ENCODE assay signal across 10 cellular contexts in the genomic region with DNA sequence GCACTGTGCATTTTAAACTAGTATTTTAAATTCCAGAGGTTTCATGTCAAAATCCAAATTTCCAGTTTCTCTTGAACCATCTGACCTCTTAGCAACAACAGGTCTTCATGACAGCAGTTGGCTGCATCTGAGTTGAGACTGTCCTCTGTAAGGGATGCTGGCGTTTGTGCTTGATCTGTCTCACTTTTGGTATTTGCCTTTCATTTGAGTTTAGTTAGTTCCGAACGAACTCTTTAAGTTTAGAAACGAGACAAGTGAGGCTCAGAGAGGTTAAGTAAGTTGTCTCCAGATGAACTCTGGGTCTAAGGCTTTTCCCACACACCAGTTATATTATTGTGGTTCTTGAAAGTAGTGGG. TPM values are rescaled to one million over a fixed set of nuclear protein-coding genes. Genes with fewer than 3 reads are reported as not detected.
A peak's percentile ranks its signal among the peaks of the same experiment; 100 is the strongest.
DNase-seq lines count a peak whose midpoint lies in the region; ATAC-seq lines count a peak whose summit lies in the region.
"Had no signal": no experiment of that assay in that cellular context is flagged by ENCODE, and none has a peak within 500 bp of the region (broad histone marks: within the 10 kb centered on the region; RNA-seq: fewer than 3 reads in every experiment).

No MANE protein-coding gene starts in this region.

- DNase-seq in D341Med (ENCODE audit: low spot score) (no peak), left colon (no peak)
- DNase-seq in activated naive CD4-positive, alpha-beta T cell treated with anti-CD3 and anti-CD28 coated beads for 36 hours = no peak
- DNase-seq: activated B cell treated with CpG ODN at 0.5 μM for 24 hours; activated naive CD8-positive, alpha-beta T cell treated with anti-CD3 and anti-CD28 coated beads for 36 hours; pancreas had no signal

- H3K9ac ChIP-seq in rectal smooth muscle tissue (ENCODE audit: low read length) = no peak overlapping the region

- H3K36me3 ChIP-seq in rectal smooth muscle tissue (ENCODE audit: control insufficient read depth, insufficient read depth, low read length) = no peaks in the 10 kb centered on the region
- H3K36me3 ChIP-seq: pancreas had no signal

- no peak overlapping the region for H3K4me3 Mint-ChIP-seq in activated naive CD4-positive, alpha-beta T cell treated with anti-CD3 and anti-CD28 coated beads for 36 hours
- H3K4me3 Mint-ChIP-seq: activated B cell treated with CpG ODN at 0.5 μM for 24 hours; activated naive CD8-positive, alpha-beta T cell treated with anti-CD3 and anti-CD28 coated beads for 36 hours had no signal

- H3K4me3 ChIP-seq in rectal smooth muscle tissue (ENCODE audit: low read length) = no peak overlapping the region
- H3K4me3 ChIP-seq: pancreas had no signal

- ATAC-seq in GM19023 (IDR thresholded peaks at IDR 0.05; ENCODE audit: unreplicated experiment) = peak; percentile 53
- ATAC-seq in GM21529 (IDR thresholded peaks at IDR 0.05; ENCODE audit: unreplicated experiment) = peak; percentile 52
- ATAC-seq in HG03139 (IDR thresholded peaks at IDR 0.05; ENCODE audit: unreplicated experiment) = peak; percentile 22
- no peak for ATAC-seq in left colon
- ATAC-seq: pancreas had no signal

- peaks cover 21% of the 10 kb centered on the region for H3K4me1 ChIP-seq in rectal smooth muscle tissue (ENCODE audit: control insufficient read depth, insufficient read depth, low read length)

- H3K27ac Mint-ChIP-seq in activated naive CD4-positive, alpha-beta T cell treated with anti-CD3 and anti-CD28 coated beads for 36 hours = no peak overlapping the region
- H3K27ac Mint-ChIP-seq: activated B cell treated with CpG ODN at 0.5 μM for 24 hours; activated naive CD8-positive, alpha-beta T cell treated with anti-CD3 and anti-CD28 coated beads for 36 hours had no signal

- no peaks in the 10 kb centered on the region for H3K9me3 Mint-ChIP-seq in activated naive CD4-positive, alpha-beta T cell treated with anti-CD3 and anti-CD28 coated beads for 36 hours
- H3K9me3 Mint-ChIP-seq: activated B cell treated with CpG ODN at 0.5 μM for 24 hours; activated naive CD8-positive, alpha-beta T cell treated with anti-CD3 and anti-CD28 coated beads for 36 hours had no signal

- intact Hi-C loops in left colon (cut with DNase I, micrococcal nuclease) = no loop called here
- intact Hi-C loops in activated naive CD4-positive, alpha-beta T cell treated with anti-CD3 and anti-CD28 coated beads for 36 hours (cut with micrococcal nuclease) = no loop called here

- no peaks in the 10 kb centered on the region for H3K36me3 Mint-ChIP-seq in activated naive CD4-positive, alpha-beta T cell treated with anti-CD3 and anti-CD28 coated beads for 36 hours (ENCODE audit: low read depth)
- H3K36me3 Mint-ChIP-seq: activated naive CD8-positive, alpha-beta T cell treated with anti-CD3 and anti-CD28 coated beads for 36 hours had no signal

- peaks cover 3% of the 10 kb centered on the region for H3K4me1 Mint-ChIP-seq in activated naive CD4-positive, alpha-beta T cell treated with anti-CD3 and anti-CD28 coated beads for 36 hours (ENCODE audit: low read depth)

- H3K27me3 ChIP-seq in rectal smooth muscle tissue (ENCODE audit: control insufficient read depth, insufficient read depth, low read length) = no peaks in the 10 kb centered on the region
- H3K27me3 ChIP-seq: pancreas had no signal

- CTCF ChIA-PET in activated naive CD4-positive, alpha-beta T cell treated with anti-CD3 and anti-CD28 coated beads for 36 hours (lab: Charles Lee) = no interaction called here

- H3K27ac ChIP-seq in rectal smooth muscle tissue (ENCODE audit: low read depth, low read length) = peak overlapping the region; percentile 76
- H3K27ac ChIP-seq: pancreas had no signal

- H3K27me3 Mint-ChIP-seq in activated naive CD4-positive, alpha-beta T cell treated with anti-CD3 and anti-CD28 coated beads for 36 hours (ENCODE audit: low read depth) = no peaks in the 10 kb centered on the region
- H3K27me3 Mint-ChIP-seq: activated B cell treated with CpG ODN at 0.5 μM for 24 hours; activated naive CD8-positive, alpha-beta T cell treated with anti-CD3 and anti-CD28 coated beads for 36 hours had no signal

RNA-seq across cellular contexts. Expression of a gene that starts 29.1 kb away (rescaled TPM):
- 10 to 100 TPM; 31.8 to 97.8 TPM for total RNA-seq in left colon
- not detected for total RNA-seq in activated naive CD4-positive, alpha-beta T cell treated with anti-CD3 and anti-CD28 coated beads for 36 hours
- total RNA-seq: activated B cell treated with CpG ODN at 0.5 μM for 24 hours; activated naive CD8-positive, alpha-beta T cell treated with anti-CD3 and anti-CD28 coated beads for 36 hours had no signal

Comparison
In these comparisons a context has a peak if more than half of its experiments do, and no peak if none do; other contexts are left out.
1. RNA of a gene that starts 29.1 kb away (total RNA-seq): 31.8 to 97.8 TPM in left colon; not detected in activated naive CD4-positive, alpha-beta T cell treated with anti-CD3 and anti-CD28 coated beads for 36 hours; every median in the first group is over 10 times any median in the second.